31 cellular contexts compared by ENCODE assay signal in the genomic region with DNA sequence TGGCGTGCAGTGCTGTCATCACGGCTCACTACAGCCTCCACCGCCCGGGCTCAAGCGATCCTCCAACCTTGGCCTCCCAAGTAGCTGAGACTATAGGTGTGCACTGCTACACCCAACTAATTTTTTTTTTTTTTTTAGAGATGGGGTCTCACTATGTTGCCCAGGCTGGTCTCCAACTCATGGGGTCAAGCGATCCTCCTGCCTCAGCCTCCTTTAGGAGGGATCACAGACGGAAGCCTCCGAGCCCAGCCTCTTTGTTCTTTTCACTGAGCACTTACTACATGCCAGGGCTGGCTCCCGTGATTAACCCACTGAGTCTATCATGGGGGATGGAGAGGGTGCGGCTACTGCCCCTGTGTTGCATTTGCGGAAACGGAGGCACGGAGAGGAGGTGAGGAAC. TPM values are rescaled to one million over a fixed set of nuclear protein-coding genes. Genes with fewer than 3 reads are reported as not detected.
"Had no signal": no experiment of that assay in that cellular context is flagged by ENCODE, and none has a peak within 500 bp of the region (broad histone marks: within the 10 kb centered on the region; RNA-seq: fewer than 3 reads in every experiment).

No MANE protein-coding gene starts in this region.

- H3K9ac ChIP-seq: neural progenitor cell had no signal

- H3K36me3 Mint-ChIP-seq: naive B cell; natural killer cell treated with Interleukin-12 subunit alpha and Interleukin-12 subunit beta and Interleukin-15 and Interleukin-18, amount 100 ng/mL, for 72 hours; type B pancreatic cell had no signal

- H3K27me3 ChIP-seq: neural progenitor cell, neutrophil, pancreas, spleen, suprapubic skin, testis, tibial artery, transverse colon, upper lobe of right lung, uterus had no signal

- H3K27me3 Mint-ChIP-seq: naive B cell; naive thymus-derived CD8-positive, alpha-beta T cell; natural killer cell treated with Interleukin-12 subunit alpha and Interleukin-12 subunit beta and Interleukin-15 and Interleukin-18, amount 100 ng/mL, for 72 hours; stimulated activated memory B cell treated with anti-CD40 and anti-IgM and Interleukin-4, amounts not matched to agents 10 μg/mL and 1 μg/mL and 100 μg/mL, for 72 hours; stimulated activated naive CD8-positive, alpha-beta T cell treated with anti-CD3 and anti-CD28 coated beads, Interleukin-15, Interleukin-2, amounts not matched to agents 100 ng/mL and 50 ng/mL, for 24 hours; type B pancreatic cell had no signal

- H3K36me3 ChIP-seq: neural progenitor cell, uterus had no signal

- H3K27ac ChIP-seq: neural progenitor cell, neutrophil, pancreas, prostate gland, skin epidermis, spleen, suprapubic skin, testis, tibial artery, transverse colon, upper lobe of right lung, uterus had no signal

- H2AFZ ChIP-seq: neural progenitor cell had no signal

- ATAC-seq: naive thymus-derived CD8-positive, alpha-beta T cell; natural killer cell treated with Interleukin-12 subunit alpha and Interleukin-12 subunit beta and Interleukin-15 and Interleukin-18, amount 100 ng/mL, for 72 hours; pancreas; right cardiac atrium; sciatic nerve; stimulated activated memory B cell treated with anti-CD40 and anti-IgM and Interleukin-4, amounts not matched to agents 10 μg/mL and 1 μg/mL and 100 μg/mL, for 72 hours; upper lobe of right lung had no signal

- H3K4me2 ChIP-seq: neural progenitor cell, smooth muscle cell had no signal

- H3K27ac Mint-ChIP-seq: natural killer cell treated with Interleukin-12 subunit alpha and Interleukin-12 subunit beta and Interleukin-15 and Interleukin-18, amount 100 ng/mL, for 72 hours; neural progenitor cell; stimulated activated memory B cell treated with anti-CD40 and anti-IgM and Interleukin-4, amounts not matched to agents 10 μg/mL and 1 μg/mL and 100 μg/mL, for 72 hours; stimulated activated naive CD8-positive, alpha-beta T cell treated with anti-CD3 and anti-CD28 coated beads, Interleukin-15, Interleukin-2, amounts not matched to agents 100 ng/mL and 50 ng/mL, for 24 hours; type B pancreatic cell had no signal

- H3K4me1 Mint-ChIP-seq: neural progenitor cell; stimulated activated memory B cell treated with anti-CD40 and anti-IgM and Interleukin-4, amounts not matched to agents 10 μg/mL and 1 μg/mL and 100 μg/mL, for 72 hours had no signal

- H3K4me3 Mint-ChIP-seq: naive thymus-derived CD8-positive, alpha-beta T cell; natural killer cell treated with Interleukin-12 subunit alpha and Interleukin-12 subunit beta and Interleukin-15 and Interleukin-18, amount 100 ng/mL, for 72 hours; neural progenitor cell; stimulated activated memory B cell treated with anti-CD40 and anti-IgM and Interleukin-4, amounts not matched to agents 10 μg/mL and 1 μg/mL and 100 μg/mL, for 72 hours; stimulated activated naive CD8-positive, alpha-beta T cell treated with anti-CD3 and anti-CD28 coated beads, Interleukin-15, Interleukin-2, amounts not matched to agents 100 ng/mL and 50 ng/mL, for 24 hours; type B pancreatic cell had no signal

- FAIRE-seq: pancreas had no signal

- H3K9me3 Mint-ChIP-seq: naive thymus-derived CD8-positive, alpha-beta T cell; natural killer cell treated with Interleukin-12 subunit alpha and Interleukin-12 subunit beta and Interleukin-15 and Interleukin-18, amount 100 ng/mL, for 72 hours; neural progenitor cell; stimulated activated memory B cell treated with anti-CD40 and anti-IgM and Interleukin-4, amounts not matched to agents 10 μg/mL and 1 μg/mL and 100 μg/mL, for 72 hours; stimulated activated naive CD8-positive, alpha-beta T cell treated with anti-CD3 and anti-CD28 coated beads, Interleukin-15, Interleukin-2, amounts not matched to agents 100 ng/mL and 50 ng/mL, for 24 hours; type B pancreatic cell had no signal

- H3K4me1 ChIP-seq: neural progenitor cell, pancreas, prostate gland, spleen, suprapubic skin, testis, transverse colon, upper lobe of right lung, uterus had no signal

- H3K4me3 ChIP-seq: neural progenitor cell, pancreas, prostate gland, skin epidermis, smooth muscle cell, spleen, suprapubic skin, testis, tibial artery, transverse colon, upper lobe of right lung, uterus had no signal

- H3K9me3 ChIP-seq: neutrophil, pancreas, prostate gland, spleen, suprapubic skin, testis, tibial artery, transverse colon, upper lobe of right lung, uterus had no signal

- DNase-seq: naive B cell; naive thymus-derived CD8-positive, alpha-beta T cell; nucleus accumbens; right cardiac atrium; spleen; stimulated activated CD4-positive, alpha-beta T cell treated with anti-CD3 and anti-CD28 coated beads, Interleukin-12 subunit alpha, Interleukin-12 subunit beta, amount 100 ng/mL, for 4 hours; stimulated activated CD4-positive, alpha-beta T cell treated with anti-CD3 and anti-CD28 coated beads, Interleukin-1b, Interleukin-23, amount 100 ng/mL, for 48 hours; stimulated activated CD4-positive, alpha-beta T cell treated with anti-CD3 and anti-CD28 coated beads, Interleukin-4, amount 100 ng/mL, for 1 hour; stimulated activated CD4-positive, alpha-beta T cell treated with anti-CD3 and anti-CD28 coated beads, Interleukin-4, amount 100 ng/mL, for 4 hours; stimulated activated CD8-positive, alpha-beta memory T cell treated with anti-CD3 and anti-CD28 coated beads, Interleukin-4, amount 100 ng/mL, for 48 hours; stimulated activated naive CD4-positive, alpha-beta T cell; substantia nigra; testis; tibial artery; transverse colon; upper lobe of right lung; uterus had no signal

RNA-seq across cellular contexts. Expression of gene TBXA2R, which starts 32.8 kb away (rescaled TPM):
- polyA plus RNA-seq: neural cell had no signal

RNA-seq across cellular contexts. Expression of gene GIPC3, which starts 54.2 kb away (rescaled TPM):
- total RNA-seq: renal cortical epithelial cell had no signal
- polyA plus RNA-seq: neural cell had no signal
